ENCODE assay signal across 11 cellular contexts in the genomic region with DNA sequence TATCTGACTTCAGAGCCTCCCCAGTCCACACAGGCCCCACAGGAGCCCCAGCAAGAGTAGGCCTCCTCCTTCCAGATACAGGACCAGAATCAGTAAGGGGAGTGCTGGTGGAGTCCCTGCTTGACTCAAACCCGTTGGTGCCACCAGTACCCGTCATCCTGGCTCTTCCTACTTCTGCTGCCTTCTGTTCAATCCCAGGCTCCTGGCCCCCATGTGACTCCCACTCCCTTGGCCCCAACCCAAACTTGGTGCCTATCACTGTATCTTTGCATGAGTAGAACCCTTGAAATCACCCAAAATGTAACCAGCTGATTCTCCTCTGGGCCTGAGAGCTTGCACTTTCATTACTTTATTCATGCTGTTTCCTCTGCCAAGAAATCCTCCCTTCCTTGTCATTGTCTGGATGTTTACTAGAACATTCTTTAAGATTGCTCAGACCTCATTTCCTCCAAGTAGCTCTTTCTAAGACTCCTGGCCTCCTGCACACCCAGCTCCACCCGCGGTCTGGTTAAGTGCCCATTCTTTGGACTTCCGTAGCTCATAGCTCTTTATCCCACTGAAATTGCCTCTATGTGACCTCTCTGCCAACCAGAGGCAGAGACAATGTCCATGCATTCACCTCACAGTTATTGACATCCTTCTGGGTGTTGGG. TPM values are rescaled to one million over a fixed set of nuclear protein-coding genes. Genes with fewer than 3 reads are reported as not detected.
DNase-seq lines count a peak whose midpoint lies in the region; TF ChIP-seq lines count a peak whose summit lies in the region.
"Had no signal": no experiment of that assay in that cellular context is flagged by ENCODE, and none has a peak within 500 bp of the region (broad histone marks: within the 10 kb centered on the region; RNA-seq: fewer than 3 reads in every experiment).

No MANE protein-coding gene starts in this region.

- no peak for TF ChIP-seq CTCF in MCF 10A (IDR thresholded peaks at IDR 0.05; ENCODE audit: unreplicated experiment)
- TF ChIP-seq CTCF in left ventricle myocardium inferior (IDR thresholded peaks at IDR 0.05; ENCODE audit: borderline replicate concordance): no peak

- no peaks in the 10 kb centered on the region for H3K27me3 Mint-ChIP-seq in MCF 10A (ENCODE audit: insufficient read depth, unreplicated experiment)

- POLR2A ChIA-PET in MCF 10A (lab: Yijun Ruan, JAX): interaction anchor here (0.6 to 1.5 kb wide), 6 partner anchors 9 to 75 kb away, joined by 3 to 6 read pairs (median 4); a partner anchor contains a TSS

- no peaks in the 10 kb centered on the region for H3K36me3 ChIP-seq in left ventricle myocardium inferior
- H3K36me3 ChIP-seq: cardiac muscle cell had no signal

- H3K4me1 ChIP-seq in left ventricle myocardium inferior: peaks cover 24% of the 10 kb centered on the region

- H3K27me3 ChIP-seq in left ventricle myocardium inferior (ENCODE audit: low read depth): no peaks in the 10 kb centered on the region
- H3K27me3 ChIP-seq: cardiac muscle cell had no signal

- CTCF ChIA-PET in MCF 10A (lab: Yijun Ruan, JAX): interaction anchor here (0.6 to 2.4 kb wide), 4 partner anchors 14 to 179 kb away, joined by 3 to 8 read pairs (median 4); no protein-coding TSS in a partner anchor

- H3K27ac ChIP-seq in left ventricle myocardium inferior (replicated peaks): peak overlapping the region; percentile 78
- H3K27ac ChIP-seq: cardiac muscle cell had no signal

- H3K4me3 ChIP-seq in left ventricle myocardium inferior: no peak overlapping the region
- H3K4me3 ChIP-seq: cardiac muscle cell had no signal

- no peaks in the 10 kb centered on the region for H3K9me3 Mint-ChIP-seq in MCF 10A (ENCODE audit: unreplicated experiment)

- no peaks in the 10 kb centered on the region for H3K36me3 Mint-ChIP-seq in MCF 10A (ENCODE audit: insufficient read depth, unreplicated experiment)

- H3K27ac Mint-ChIP-seq in MCF 10A (ENCODE audit: low read depth, unreplicated experiment): peak overlapping the region; percentile 81

- peaks cover 10% of the 10 kb centered on the region for H3K4me1 Mint-ChIP-seq in MCF 10A (ENCODE audit: insufficient read depth, unreplicated experiment)

- DNase-seq in GM04504 (ENCODE audit: low read depth): peak; percentile 60
- DNase-seq in MCF 10A (ENCODE audit: unreplicated experiment): peak; percentile 47
- no peak for DNase-seq in left ventricle myocardium inferior
- DNase-seq in renal cortical epithelial cell (ENCODE audit: low read depth): peak; percentile 82
- DNase-seq in NCI-H1694 treated with DMSO at 0.1 percent for 48 hours (lab: John Stamatoyannopoulos, UW): no peak
- DNase-seq in NCI-H2171 treated with DMSO at 0.1 percent for 48 hours (lab: John Stamatoyannopoulos, UW): no peak
- no peak for DNase-seq in ureter (ENCODE audit: low spot score)
- DNase-seq in NCI-H2196 treated with DMSO at 0.1 percent for 48 hours (lab: John Stamatoyannopoulos, UW; ENCODE audit: unreplicated experiment): no peak
- DNase-seq: activated CD8-positive, alpha-beta memory T cell treated with anti-CD3 and anti-CD28 coated beads for 24 hours had no signal

- intact Hi-C loops in MCF 10A (cut with micrococcal nuclease) (no loop called here), left ventricle myocardium inferior (cut with micrococcal nuclease) (no loop called here)

- no TSS peak for BruUV-seq in MCF 10A (replicated peaks; lab: Mats Ljungman, UMichigan)

- H3K4me3 Mint-ChIP-seq in MCF 10A (ENCODE audit: unreplicated experiment): no peak overlapping the region

- H3K9me3 ChIP-seq in left ventricle myocardium inferior (replicated peaks): peaks cover 2% of the 10 kb centered on the region

RNA-seq across cellular contexts. Expression of a gene that starts 15.7 kb away (rescaled TPM):
- total RNA-seq in MCF 10A (2022) (1.6 and 1.8 TPM in 2 replicates), left ventricle myocardium inferior (1.5 TPM), renal cortical epithelial cell (2.5 and 14.2 TPM in 2 replicates), ureter (9.9 TPM)
- total RNA-seq: NCI-H460 had no signal

Comparison
In these comparisons a context has a peak if more than half of its experiments do, and no peak if none do; other contexts are left out.
1. DNase-seq: peak in GM04504 (single experiment), MCF 10A (single experiment) and renal cortical epithelial cell (single experiment); none in left ventricle myocardium inferior (single experiment), NCI-H1694 treated with DMSO at 0.1 percent for 48 hours (single experiment), NCI-H2171 treated with DMSO at 0.1 percent for 48 hours (single experiment), ureter (single experiment) and NCI-H2196 treated with DMSO at 0.1 percent for 48 hours (single experiment).